19 cellular contexts compared by ENCODE assay signal in genomic region chr1:84069236-84069845, GRCh38.
DNase-seq lines count a peak whose midpoint lies in the region; FAIRE-seq and TF ChIP-seq lines count a peak whose summit lies in the region.
"Had no signal": no experiment of that assay in that cellular context is flagged by ENCODE, and none has a peak within 500 bp of the region (broad histone marks: within the 10 kb centered on the region; RNA-seq: fewer than 3 reads in every experiment).

No MANE protein-coding gene starts in this region.

- intact Hi-C loops in A673 (cut with micrococcal nuclease; ENCODE audit: unreplicated experiment), result no loop called here

- no peaks in the 10 kb centered on the region for H3K36me3 ChIP-seq in A673 (ENCODE audit: insufficient read depth, low read length, poor library complexity, severe bottlenecking)
- H3K36me3 ChIP-seq: heart left ventricle had no signal

- POLR2A ChIA-PET in A673 (lab: Charles Lee; ENCODE audit: low non-redundant PET), result no interaction called here

- H3K9me3 ChIP-seq in A673 (ENCODE audit: low read depth, low read length, poor library complexity, severe bottlenecking), result peaks cover 27% of the 10 kb centered on the region

- DNase-seq in DMS79 treated with DMSO at 0.1 percent for 48 hours (lab: John Stamatoyannopoulos, UW) (peak; percentile 19), DMS79 (lab: John Stamatoyannopoulos, UW) (no peak), A673 (ENCODE audit: low spot score) (peak; percentile 29), NB4 (ENCODE audit: low read depth) (peak; percentile 15), mucosa of gallbladder (ENCODE audit: low spot score) (no peak)
- DNase-seq in stimulated activated naive CD4-positive, alpha-beta T cell (lab: John Stamatoyannopoulos, UW), result no peak
- DNase-seq in activated naive CD4-positive, alpha-beta T cell (lab: John Stamatoyannopoulos, UW), result no peak
- DNase-seq: activated CD4-positive, alpha-beta memory T cell treated with anti-CD3 and anti-CD28 coated beads, Interleukin-2, amount 10 ng/mL, durations not matched to agents 7 days and 5 days; activated CD4-positive, CD25-positive, alpha-beta regulatory T cell; activated naive CD4-positive, alpha-beta T cell treated with anti-CD3 and anti-CD28 coated beads, Interleukin-2, amount 50 U/mL, for 16 hours; activated T-cell treated with anti-CD3 and anti-CD28 coated beads, Interleukin-2, amount 50 U/mL, for 4 hours; C1 segment of cervical spinal cord; effector CD8-positive, alpha-beta T cell; heart left ventricle; immature natural killer cell; NCI-H1092 treated with DMSO at 0.1 percent for 48 hours; PC-9 had no signal

- no peaks in the 10 kb centered on the region for H3K27me3 ChIP-seq in A673 (replicated peaks; ENCODE audit: insufficient read depth, low read depth, low read length, poor library complexity)
- H3K27me3 ChIP-seq: heart left ventricle had no signal

- no peaks in the 10 kb centered on the region for H3K4me1 ChIP-seq in A673 (ENCODE audit: insufficient read depth, low read length, poor library complexity, severe bottlenecking)
- H3K4me1 ChIP-seq: heart left ventricle had no signal

- BruUV-seq in A673 (replicated peaks; lab: Mats Ljungman, UMichigan), result no TSS peak

- no peak overlapping the region for H3K27ac ChIP-seq in A673 (ENCODE audit: low read depth, low read length, poor library complexity, severe bottlenecking)
- H3K27ac ChIP-seq: heart left ventricle, PC-9 had no signal

- CTCF ChIA-PET in A673 (lab: Charles Lee), result no interaction called here

- FAIRE-seq in colon (lab: Jason Lieb, UNC), result peak; percentile 96
- FAIRE-seq: urothelium cell line had no signal

- no peak for TF ChIP-seq POLR2A in NB4 (IDR thresholded peaks at IDR 0.05; ENCODE audit: extremely low read depth, insufficient read length)

- TF ChIP-seq CTCF in A673 (conservative IDR thresholded peaks at IDR 0.05; ENCODE audit: low read depth, low read length) (no peak), NB4 (IDR thresholded peaks at IDR 0.05; ENCODE audit: low read depth, low read length) (no peak)

- H3K4me3 ChIP-seq in A673 (ENCODE audit: low read depth, low read length, poor library complexity, severe bottlenecking) (no peak overlapping the region), NB4 (ENCODE audit: low read depth, low read length) (no peak overlapping the region)
- H3K4me3 ChIP-seq: heart left ventricle, PC-9 had no signal

Comparison
In these comparisons a context has a peak if more than half of its experiments do, and no peak if none do; other contexts are left out.
1. DNase-seq: peak in DMS79 treated with DMSO at 0.1 percent for 48 hours (single experiment), A673 (single experiment) and NB4 (single experiment); none in DMS79 (single experiment), mucosa of gallbladder (single experiment), stimulated activated naive CD4-positive, alpha-beta T cell (0 of 6) and activated naive CD4-positive, alpha-beta T cell (0 of 4).